9 cellular contexts compared by ENCODE assay signal in genomic region chr15:92393287-92393993, GRCh38. TPM values are rescaled to one million over a fixed set of nuclear protein-coding genes. Genes with fewer than 3 reads are reported as not detected.
DNase-seq lines count a peak whose midpoint lies in the region; ATAC-seq, FAIRE-seq and TF ChIP-seq lines count a peak whose summit lies in the region.
"Had no signal": no experiment of that assay in that cellular context is flagged by ENCODE, and none has a peak within 500 bp of the region (broad histone marks: within the 10 kb centered on the region; RNA-seq: fewer than 3 reads in every experiment).

ST8SIA2 (plus strand) TSS chr15:92393881; CDS start chr15:92394065, 184 bp downstream.

- CTCF ChIA-PET in HEK293 (lab: Yijun Ruan, JAX) = interaction anchor here (0.6 to 1.3 kb wide), 7 partner anchors 8 to 417 kb away, joined by 3 to 4 read pairs (median 3); no protein-coding TSS in a partner anchor

- H3K36me3 Mint-ChIP-seq in activated naive CD8-positive, alpha-beta T cell treated with anti-CD3 and anti-CD28 coated beads for 36 hours = no peaks in the 10 kb centered on the region

- H3K27me3 ChIP-seq in keratinocyte (ENCODE audit: control insufficient read depth, extremely low read depth, insufficient read depth, low read length) = peaks cover 60% of the 10 kb centered on the region

- peak; percentile 45; the same call in 1 of the 2 replicates for TF ChIP-seq CTCF in HEK293 (tag by site-specific recombination; IDR thresholded peaks at IDR 0.05)
- TF ChIP-seq CTCF in keratinocyte (optimal IDR thresholded peaks at IDR 0.05 in 1 of 3, IDR thresholded peaks at IDR 0.05 in 1 of 3, conservative IDR thresholded peaks at IDR 0.05 in 1 of 3; ENCODE audit: extremely low read depth in 1 of 3, insufficient read depth in 2 of 3, low read length in 3 of 3) = no peak

- peaks cover 76% of the 10 kb centered on the region for H3K27me3 Mint-ChIP-seq in activated naive CD8-positive, alpha-beta T cell treated with anti-CD3 and anti-CD28 coated beads for 36 hours

- no peaks in the 10 kb centered on the region for H4K20me1 ChIP-seq in keratinocyte (ENCODE audit: control insufficient read depth, extremely low read depth, insufficient read depth, low read length)

- no peaks in the 10 kb centered on the region for H3K36me3 ChIP-seq in HEK293 (ENCODE audit: control insufficient read depth in 2 of 2, insufficient read depth in 1 of 2, low read length in 2 of 2)
- no peaks in the 10 kb centered on the region for H3K36me3 ChIP-seq in keratinocyte (ENCODE audit: control insufficient read depth in 2 of 2, extremely low read depth in 1 of 2, insufficient read depth in 2 of 2, low read length in 2 of 2)

- peaks cover 8% of the 10 kb centered on the region for H3K4me1 Mint-ChIP-seq in activated naive CD8-positive, alpha-beta T cell treated with anti-CD3 and anti-CD28 coated beads for 36 hours

- no peak within 1 kb of the TSS for H3K27ac Mint-ChIP-seq in activated naive CD8-positive, alpha-beta T cell treated with anti-CD3 and anti-CD28 coated beads for 36 hours

- ATAC-seq in HG03342 (IDR thresholded peaks at IDR 0.05; ENCODE audit: unreplicated experiment) (no peak), HG02870 (IDR thresholded peaks at IDR 0.05; ENCODE audit: unreplicated experiment) (no peak)

- peak within 1 kb of the TSS; percentile 28 for H3K9ac ChIP-seq in keratinocyte (ENCODE audit: control insufficient read depth, extremely low read depth, insufficient read depth, low read length)

- peaks cover 3% of the 10 kb centered on the region; the same call in 1 of the 2 replicates for H3K4me1 ChIP-seq in HEK293 (ENCODE audit: control insufficient read depth, insufficient read depth, low read length)
- peaks cover 5% of the 10 kb centered on the region for H3K4me1 ChIP-seq in keratinocyte (ENCODE audit: control insufficient read depth, extremely low read depth, insufficient read depth, low read length)

- peak within 1 kb of the TSS; percentile 43; the same call in 1 of the 2 replicates for H3K27ac ChIP-seq in HEK293 (ENCODE audit: extremely low read depth, low read depth, low read length)
- H3K27ac ChIP-seq in keratinocyte (ENCODE audit: control insufficient read depth, insufficient read depth, low read length) = no peak within 1 kb of the TSS

- H3K4me3 ChIP-seq in HEK293 (ENCODE audit: low read depth, low read length) (peak within 1 kb of the TSS; percentile 52), keratinocyte (ENCODE audit: control insufficient read depth in 2 of 3, extremely low read depth in 1 of 3, insufficient read depth in 2 of 3, low read depth in 1 of 3, low read length in 3 of 3) (peak within 1 kb of the TSS; percentile 40 to 56 (median 55))

- no peak for FAIRE-seq in keratinocyte (lab: Jason Lieb, UNC)

- dilution Hi-C loops in keratinocyte (cut with MboI; ENCODE audit: extremely low pct_ligation_motif_present, low sequenced_read_pairs) = no loop called here

- H3K4me3 Mint-ChIP-seq in activated naive CD8-positive, alpha-beta T cell treated with anti-CD3 and anti-CD28 coated beads for 36 hours = peak within 1 kb of the TSS; percentile 40
- H3K4me3 Mint-ChIP-seq: central memory CD8-positive, alpha-beta T cell had no signal

- no peaks in the 10 kb centered on the region for H3K9me3 Mint-ChIP-seq in activated naive CD8-positive, alpha-beta T cell treated with anti-CD3 and anti-CD28 coated beads for 36 hours
- H3K9me3 Mint-ChIP-seq: central memory CD8-positive, alpha-beta T cell had no signal

- H3K9me3 ChIP-seq in HEK293 (ENCODE audit: control insufficient read depth, insufficient read depth, low read depth, low read length) (no peaks in the 10 kb centered on the region), keratinocyte (ENCODE audit: control insufficient read depth, low read depth, low read length) (no peaks in the 10 kb centered on the region)

- POLR2A ChIA-PET in HEK293 (lab: Yijun Ruan, JAX) = interaction anchor here (0.6 to 1.2 kb wide), 2 partner anchors 9 to 23 kb away, joined by 3 to 4 read pairs; no protein-coding TSS in a partner anchor

- no peaks in the 10 kb centered on the region for H3K9me1 ChIP-seq in keratinocyte (ENCODE audit: control insufficient read depth, extremely low read depth, insufficient read depth, low read length)

- H3K79me2 ChIP-seq in keratinocyte (ENCODE audit: control insufficient read depth, insufficient read depth, low read length) = no peaks in the 10 kb centered on the region

- peak within 1 kb of the TSS; percentile 51 for H2AFZ ChIP-seq in keratinocyte (ENCODE audit: control insufficient read depth, low read length)

- DNase-seq in 8988T (peak; percentile 58), keratinocyte (ENCODE audit: low read depth, low spot score) (no peak), DMS53 (lab: John Stamatoyannopoulos, UW) (no peak), KG1 (lab: John Stamatoyannopoulos, UW) (no peak)
- peak; percentile 19 for DNase-seq in activated naive CD8-positive, alpha-beta T cell treated with anti-CD3 and anti-CD28 coated beads for 36 hours

- peak within 1 kb of the TSS; percentile 81 for H3K4me2 ChIP-seq in keratinocyte (ENCODE audit: control insufficient read depth, extremely low read depth, insufficient read depth, low read depth, low read length)

TF ChIP-seq in HEK293, 187 proteins besides CTCF, POLR2A, EP300 and RAD21 (continues in another document):
- TF ChIP-seq KLF1 (tag by site-specific recombination; IDR thresholded peaks at IDR 0.05) (peak; percentile 68), ZNF692 (tag by site-specific recombination; IDR thresholded peaks at IDR 0.05) (no peak), SALL2 (tag by site-specific recombination; IDR thresholded peaks at IDR 0.05; ENCODE audit: borderline replicate concordance) (no peak), ZNF513 (tag by site-specific recombination; IDR thresholded peaks at IDR 0.05) (no peak), SP2 (tag by site-specific recombination; IDR thresholded peaks at IDR 0.05) (peak; percentile 30; the same call in 1 of the 2 replicates), ZNF132 (tag by site-specific recombination; IDR thresholded peaks at IDR 0.05; ENCODE audit: borderline replicate concordance) (no peak), ZNF391 (tag by site-specific recombination; IDR thresholded peaks at IDR 0.05; ENCODE audit: borderline replicate concordance, low read depth) (no peak), ZNF426 (tag by site-specific recombination; IDR thresholded peaks at IDR 0.05) (no peak), ZNF341 (tag by site-specific recombination; IDR thresholded peaks at IDR 0.05; ENCODE audit: low read depth) (peak; percentile 7; the same call in 1 of the 2 replicates), ZNF19 (tag by site-specific recombination; IDR thresholded peaks at IDR 0.05; ENCODE audit: low read depth) (no peak), ZXDB (tag by site-specific recombination; IDR thresholded peaks at IDR 0.05) (no peak), ZNF114 (tag by site-specific recombination; IDR thresholded peaks at IDR 0.05) (no peak), ZNF266 (tag by site-specific recombination; IDR thresholded peaks at IDR 0.05; ENCODE audit: low read depth) (no peak), OSR2 (tag by site-specific recombination; IDR thresholded peaks at IDR 0.05) (no peak), BCL11B (tag by site-specific recombination; IDR thresholded peaks at IDR 0.05; ENCODE audit: low read depth) (no peak), ZNF10 (tag by site-specific recombination; IDR thresholded peaks at IDR 0.05) (0 out of 2 replicates have a peak, but pooled peaks have one; percentile 13), ZNF777 (tag by site-specific recombination; IDR thresholded peaks at IDR 0.05; ENCODE audit: borderline replicate concordance) (0 out of 2 replicates have a peak, but pooled peaks have one; percentile 76), GLIS2 (tag by site-specific recombination; IDR thresholded peaks at IDR 0.05) (peak; percentile 53), ZNF621 (tag by site-specific recombination; IDR thresholded peaks at IDR 0.05) (no peak), ZBTB8A (tag by site-specific recombination; IDR thresholded peaks at IDR 0.05) (peak; percentile 61)

RNA-seq across cellular contexts. Expression of gene ST8SIA2, which starts in this region (rescaled TPM):
- not detected for total RNA-seq in activated naive CD8-positive, alpha-beta T cell treated with anti-CD3 and anti-CD28 coated beads for 36 hours
- polyA plus RNA-seq in keratinocyte = 0.22 to 0.63 TPM (median 0.27 TPM) in 3 replicates
- not detected for polyA plus RNA-seq in keratinocyte (2011; ENCODE audit: low read depth)
- 0.26 and 0.29 TPM in 2 replicates for polyA plus RNA-seq in keratinocyte (2011; cell fraction: cytosol; rRNA removed)
- polyA plus RNA-seq in keratinocyte (2011; cell fraction: nucleus; rRNA removed) = 0.62 and 1.1 TPM in 2 replicates
- polyA plus RNA-seq in keratinocyte (2012; ENCODE audit: low replicate concordance) = 0.04 and 0.71 TPM in 2 replicates
- 0.16 to 1.8 TPM in 2 of 3 replicates, not detected in the other for polyA minus RNA-seq in keratinocyte
- polyA minus RNA-seq in keratinocyte (2011; cell fraction: cytosol; rRNA and poly(A)+ RNA removed) = not detected
- polyA minus RNA-seq in keratinocyte (2011; cell fraction: nucleus; rRNA and poly(A)+ RNA removed) = 0.54 and 1.3 TPM in 2 replicates

Comparison
In these comparisons a context has a peak if more than half of its experiments do, and no peak if none do; other contexts are left out.
1. Peak in DNase-seq in activated naive CD8-positive, alpha-beta T cell treated with anti-CD3 and anti-CD28 coated beads for 36 hours; RNA of the gene not detected or under 1 TPM.